ENCODE assay signal across 1 cellular context in genomic region chr1:39825432-39825941, GRCh38.
A peak's percentile ranks its signal among the peaks of the same experiment; 100 is the strongest.
TF ChIP-seq lines count a peak whose summit lies in the region.

No MANE protein-coding gene starts in this region.

TF ChIP-seq in GM12878, 131 proteins besides CTCF, POLR2A, EP300 and RAD21 (continues in another document):
- no peak for TF ChIP-seq PBX3 (IDR thresholded peaks at IDR 0.05; ENCODE audit: insufficient replicate concordance, low read depth, low read length)
- TF ChIP-seq EZH2 (IDR thresholded peaks at IDR 0.05; ENCODE audit: borderline replicate concordance, control insufficient read depth, low read depth, low read length): no peak
- no peak; the same call in 1 of the 2 replicates for TF ChIP-seq IRF4 (IDR thresholded peaks at IDR 0.05; ENCODE audit: low read depth, low read length)
- no peak for TF ChIP-seq POLR2AphosphoS5 (IDR thresholded peaks at IDR 0.05; ENCODE audit: low read length)
- no peak for TF ChIP-seq ZBTB40 (IDR thresholded peaks at IDR 0.05; ENCODE audit: borderline replicate concordance)
- TF ChIP-seq MYC (IDR thresholded peaks at IDR 0.05; ENCODE audit: insufficient read depth, insufficient read length, insufficient replicate concordance, low read length, severe bottlenecking): no peak
- TF ChIP-seq BCL11A (IDR thresholded peaks at IDR 0.05; ENCODE audit: low read depth, low read length): no peak
- TF ChIP-seq HSF1 (IDR thresholded peaks at IDR 0.05; ENCODE audit: low read depth, low read length): no peak
- no peak for TF ChIP-seq SMARCA5 (IDR thresholded peaks at IDR 0.05)
- 0 out of 3 replicates have a peak, but pooled peaks of 1 of the 2 experiments have one; percentile 5 for TF ChIP-seq EGR1 (IDR thresholded peaks at IDR 0.05; ENCODE audit: borderline replicate concordance in 1 of 2, low read depth in 2 of 2, low read length in 2 of 2)
- no peak for TF ChIP-seq SREBF1 (IDR thresholded peaks at IDR 0.05; ENCODE audit: low read length)
- TF ChIP-seq SIX5 (IDR thresholded peaks at IDR 0.05; ENCODE audit: low read depth, low read length, severe bottlenecking): no peak
- TF ChIP-seq MEF2B (IDR thresholded peaks at IDR 0.05; ENCODE audit: partially characterized antibody, poor library complexity, severe bottlenecking): peak; percentile 70
- TF ChIP-seq ZBTB4 (CRISPR knock-in tag; IDR thresholded peaks at IDR 0.05): no peak
- no peak for TF ChIP-seq SMAD1 (IDR thresholded peaks at IDR 0.05; ENCODE audit: low read depth, partially characterized antibody)
- no peak for TF ChIP-seq HDAC6 (IDR thresholded peaks at IDR 0.05; ENCODE audit: unreplicated experiment)
- TF ChIP-seq FOXK2 (IDR thresholded peaks at IDR 0.05): no peak
- no peak for TF ChIP-seq ZNF207 (IDR thresholded peaks at IDR 0.05; ENCODE audit: borderline replicate concordance)
- peak; percentile 84 for TF ChIP-seq SPI1 (IDR thresholded peaks at IDR 0.05; ENCODE audit: borderline replicate concordance, insufficient read depth, low read depth, low read length)
- no peak; a peak in 1 of 4 replicates for TF ChIP-seq BHLHE40 (IDR thresholded peaks at IDR 0.05; ENCODE audit: borderline replicate concordance in 1 of 2, low read depth in 2 of 2, low read length in 1 of 2)
- no peak for TF ChIP-seq SRF (IDR thresholded peaks at IDR 0.05; ENCODE audit: low read depth in 2 of 2, low read length in 2 of 2)
- no peak for TF ChIP-seq SIN3A (IDR thresholded peaks at IDR 0.05; ENCODE audit: low read depth, low read length)
- TF ChIP-seq BCLAF1 (IDR thresholded peaks at IDR 0.05): no peak
- TF ChIP-seq SMAD5 (IDR thresholded peaks at IDR 0.05; ENCODE audit: low read depth): no peak
- TF ChIP-seq CREB1 (IDR thresholded peaks at IDR 0.05; ENCODE audit: low read depth): no peak
- TF ChIP-seq JUNB (IDR thresholded peaks at IDR 0.05): no peak
- no peak for TF ChIP-seq ATF3 (IDR thresholded peaks at IDR 0.05; ENCODE audit: borderline replicate concordance, extremely low read depth, low read depth, low read length)
- TF ChIP-seq MAX (IDR thresholded peaks at IDR 0.05; ENCODE audit: low read depth, low read length): no peak
- TF ChIP-seq GABPA (IDR thresholded peaks at IDR 0.05; ENCODE audit: low read depth): no peak
- TF ChIP-seq MXI1 (IDR thresholded peaks at IDR 0.05; ENCODE audit: low read depth, low read length): no peak
- peak; percentile 44 for TF ChIP-seq EED (IDR thresholded peaks at IDR 0.05; ENCODE audit: low read depth)
- no peak for TF ChIP-seq NFYA (IDR thresholded peaks at IDR 0.05; ENCODE audit: borderline replicate concordance, low read depth, low read length)
- TF ChIP-seq GATAD2B (conservative IDR thresholded peaks at IDR 0.05; ENCODE audit: low read depth): 0 out of 2 replicates have a peak, but pooled peaks have one; percentile 41
- no peak for TF ChIP-seq SUZ12 (IDR thresholded peaks at IDR 0.05; ENCODE audit: unreplicated experiment)
- TF ChIP-seq RB1 (IDR thresholded peaks at IDR 0.05; ENCODE audit: borderline replicate concordance): no peak
- TF ChIP-seq MLLT1 (IDR thresholded peaks at IDR 0.05): peak; percentile 25; the same call in 1 of the 2 replicates
- TF ChIP-seq NKRF (conservative IDR thresholded peaks at IDR 0.05): no peak
- TF ChIP-seq ESRRA (IDR thresholded peaks at IDR 0.05; ENCODE audit: low read length): no peak
- TF ChIP-seq ZNF217 (IDR thresholded peaks at IDR 0.05): no peak
- TF ChIP-seq RELB (IDR thresholded peaks at IDR 0.05; ENCODE audit: low read depth): peak; percentile 66; the same call in 1 of the 2 replicates
